In the genomic region with DNA sequence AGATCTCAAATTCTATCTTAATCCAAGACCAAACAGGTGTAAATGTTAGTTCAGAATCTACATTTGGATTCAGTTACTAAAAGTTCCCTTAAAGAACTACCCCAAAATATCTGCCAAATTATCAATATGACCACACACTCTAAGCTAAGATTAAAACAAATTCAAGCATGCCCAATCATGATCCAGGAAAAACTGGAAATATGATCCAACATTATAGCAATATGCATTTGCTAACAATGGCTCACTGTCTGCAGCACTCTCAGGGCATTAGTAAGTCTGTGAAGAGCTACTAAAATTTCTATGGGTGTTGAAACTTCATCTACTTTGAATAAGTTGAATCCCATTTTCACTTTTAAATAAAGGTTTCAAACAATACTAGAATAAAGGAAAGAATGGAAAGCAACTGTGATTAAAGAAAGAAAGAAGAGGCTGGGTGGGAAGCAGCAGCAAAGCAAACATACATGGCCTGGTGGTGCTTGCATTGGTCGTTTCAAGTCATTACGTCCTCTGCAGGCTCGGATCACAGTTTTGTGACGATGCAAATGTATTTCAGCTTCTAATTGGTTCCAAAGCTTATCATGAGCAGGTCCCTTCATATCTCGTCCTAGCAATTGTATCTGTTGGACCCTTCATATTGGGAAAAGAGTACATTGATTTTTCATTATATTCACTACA, we compare ENCODE assay signal across 22 cellular contexts.
"Had no signal": no experiment of that assay in that cellular context is flagged by ENCODE, and none has a peak within 500 bp of the region (broad histone marks: within the 10 kb centered on the region; RNA-seq: fewer than 3 reads in every experiment).

No MANE protein-coding gene starts in this region.

- H3K4me3 Mint-ChIP-seq: natural killer cell; neural progenitor cell; stimulated activated naive B cell treated with anti-CD40 and anti-IgM and Interleukin-4, amounts not matched to agents 10 μg/mL and 1 μg/mL and 100 μg/mL, for 72 hours; stimulated activated naive CD8-positive, alpha-beta T cell treated with anti-CD3 and anti-CD28 coated beads, Interleukin-15, amount 100 ng/mL, for 72 hours had no signal

- H3K27ac Mint-ChIP-seq: neural progenitor cell; stimulated activated naive B cell treated with anti-CD40 and anti-IgM and Interleukin-4, amounts not matched to agents 10 μg/mL and 1 μg/mL and 100 μg/mL, for 72 hours had no signal

- H3K4me3 ChIP-seq: dorsolateral prefrontal cortex, heart right ventricle, mucosa of descending colon, neural progenitor cell, ovary, right atrium auricular region, sigmoid colon, skin epidermis, testis, tibial nerve, upper lobe of right lung, vagina had no signal

- DNase-seq: dorsolateral prefrontal cortex; effector CD8-positive, alpha-beta T cell; heart right ventricle; hypothalamus; kidney glomerular epithelial cell; mucosa of descending colon; natural killer cell; nucleus accumbens; ovary; sigmoid colon; stimulated activated CD4-positive, alpha-beta T cell treated with anti-CD3 and anti-CD28 coated beads, Interleukin-2, amount 100 ng/mL, for 24 hours; stimulated activated CD4-positive, alpha-beta T cell treated with anti-CD3 and anti-CD28 coated beads, Interleukin-4, amount 100 ng/mL, for 4 hours; stimulated activated naive B cell treated with anti-CD40 and anti-IgM and Interleukin-4, amounts not matched to agents 10 μg/mL and 1 μg/mL and 100 μg/mL, for 72 hours; stimulated activated naive CD8-positive, alpha-beta T cell treated with anti-CD3 and anti-CD28 coated beads, Interleukin-15, amount 100 ng/mL, for 72 hours; testis; upper lobe of right lung had no signal

- H3K9me3 ChIP-seq: heart right ventricle, mucosa of descending colon, ovary, right atrium auricular region, sigmoid colon, testis, tibial nerve, upper lobe of right lung, vagina had no signal

- H3K27me3 ChIP-seq: dorsolateral prefrontal cortex, heart right ventricle, neural progenitor cell, ovary, right atrium auricular region, sigmoid colon, testis, tibial nerve, upper lobe of right lung, vagina had no signal

- H3K36me3 ChIP-seq: ovary had no signal

- H3K4me1 ChIP-seq: heart right ventricle, neural progenitor cell, right atrium auricular region, sigmoid colon, testis, upper lobe of right lung, vagina had no signal

- ATAC-seq: esophagus mucosa; heart right ventricle; mucosa of descending colon; natural killer cell; stimulated activated naive B cell treated with anti-CD40 and anti-IgM and Interleukin-4, amounts not matched to agents 10 μg/mL and 1 μg/mL and 100 μg/mL, for 72 hours; stimulated activated naive CD8-positive, alpha-beta T cell treated with anti-CD3 and anti-CD28 coated beads, Interleukin-15, amount 100 ng/mL, for 72 hours; upper lobe of right lung had no signal

- H3K9me3 Mint-ChIP-seq: natural killer cell; neural progenitor cell; stimulated activated naive B cell treated with anti-CD40 and anti-IgM and Interleukin-4, amounts not matched to agents 10 μg/mL and 1 μg/mL and 100 μg/mL, for 72 hours; stimulated activated naive CD8-positive, alpha-beta T cell treated with anti-CD3 and anti-CD28 coated beads, Interleukin-15, amount 100 ng/mL, for 72 hours had no signal

- H3K4me1 Mint-ChIP-seq: neural progenitor cell; stimulated activated naive B cell treated with anti-CD40 and anti-IgM and Interleukin-4, amounts not matched to agents 10 μg/mL and 1 μg/mL and 100 μg/mL, for 72 hours; stimulated activated naive CD8-positive, alpha-beta T cell treated with anti-CD3 and anti-CD28 coated beads, Interleukin-15, amount 100 ng/mL, for 72 hours had no signal

- H3K27ac ChIP-seq: dorsolateral prefrontal cortex, heart right ventricle, neural progenitor cell, ovary, right atrium auricular region, sigmoid colon, skin epidermis, testis, tibial nerve, upper lobe of right lung, vagina had no signal

- H3K27me3 Mint-ChIP-seq: stimulated activated naive B cell treated with anti-CD40 and anti-IgM and Interleukin-4, amounts not matched to agents 10 μg/mL and 1 μg/mL and 100 μg/mL, for 72 hours; stimulated activated naive CD8-positive, alpha-beta T cell treated with anti-CD3 and anti-CD28 coated beads, Interleukin-15, amount 100 ng/mL, for 72 hours had no signal
